1 cellular context compared by ENCODE assay signal in the genomic region with DNA sequence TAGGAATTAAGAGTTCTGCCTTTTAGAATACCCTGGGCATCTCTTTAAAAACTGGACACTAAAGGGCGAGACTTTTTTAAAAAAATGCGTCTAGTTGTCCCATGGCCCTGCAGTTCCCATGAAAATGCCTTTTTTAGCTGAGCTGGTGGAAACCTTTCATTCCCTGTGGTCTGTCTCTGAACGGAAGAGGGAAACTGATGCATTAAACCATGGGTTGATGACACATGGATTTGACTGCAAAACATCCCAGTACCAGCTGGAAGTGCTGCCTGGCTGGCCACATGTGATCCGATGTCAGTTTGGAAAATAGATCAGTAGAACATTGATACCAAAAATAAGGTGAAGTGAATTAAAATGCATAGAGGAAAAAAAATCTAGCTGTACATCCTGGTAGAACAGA.
TF ChIP-seq lines count a peak whose summit lies in the region.

No MANE protein-coding gene starts in this region.

TF ChIP-seq in IMR-90, 13 proteins besides CTCF, POLR2A, EP300 and RAD21 (continued from another document):
- TF ChIP-seq MAZ (IDR thresholded peaks at IDR 0.05; ENCODE audit: borderline replicate concordance, low read depth, low read length), result no peak
